Comparison of ENCODE assay signal across 13 cellular contexts in genomic region chr17:75344664-75345063, GRCh38. TPM values are rescaled to one million over a fixed set of nuclear protein-coding genes. Genes with fewer than 3 reads are reported as not detected.
DNase-seq lines count a peak whose midpoint lies in the region; ATAC-seq and TF ChIP-seq lines count a peak whose summit lies in the region.
"Had no signal": no experiment of that assay in that cellular context is flagged by ENCODE, and none has a peak within 500 bp of the region (broad histone marks: within the 10 kb centered on the region; RNA-seq: fewer than 3 reads in every experiment).

No MANE protein-coding gene starts in this region.

- H3K27ac Mint-ChIP-seq in stimulated activated naive CD8-positive, alpha-beta T cell treated with anti-CD3 and anti-CD28 coated beads, Interleukin-15, amount 100 ng/mL, for 72 hours, result no peak overlapping the region
- H3K27ac Mint-ChIP-seq in activated CD4-positive, alpha-beta T cell treated with anti-CD3 and anti-CD28 coated beads, Interleukin-2, amount 10 ng/mL, durations not matched to agents 24 days and 14 days, result peak overlapping the region; percentile 48
- H3K27ac Mint-ChIP-seq in glutamatergic neuron (ENCODE audit: unreplicated experiment), result no peak overlapping the region
- H3K27ac Mint-ChIP-seq: HFFc6 had no signal

- intact Hi-C loops in activated CD4-positive, alpha-beta T cell treated with anti-CD3 and anti-CD28 coated beads, Interleukin-2, amount 10 ng/mL, durations not matched to agents 24 days and 14 days (cut with micrococcal nuclease), result loop anchor here (2.0 kb wide), 1 partner anchor 22 kb away; no protein-coding TSS in a partner anchor

- H3K9me3 ChIP-seq in thymus (ENCODE audit: control insufficient read depth), result no peaks in the 10 kb centered on the region
- H3K9me3 ChIP-seq: BE2C had no signal

- ATAC-seq in stimulated activated naive CD8-positive, alpha-beta T cell treated with anti-CD3 and anti-CD28 coated beads, Interleukin-15, Interleukin-2, amounts not matched to agents 100 U/mL and 50 U/mL, for 24 hours, result no peak
- ATAC-seq in stimulated activated naive CD8-positive, alpha-beta T cell treated with anti-CD3 and anti-CD28 coated beads, Interleukin-15, amount 100 ng/mL, for 72 hours, result no peak

- no peak for TF ChIP-seq CTCF in glutamatergic neuron (IDR thresholded peaks at IDR 0.05; ENCODE audit: partially characterized antibody, unreplicated experiment)

- no peaks in the 10 kb centered on the region for H3K27me3 Mint-ChIP-seq in stimulated activated naive CD8-positive, alpha-beta T cell treated with anti-CD3 and anti-CD28 coated beads, Interleukin-15, amount 100 ng/mL, for 72 hours
- H3K27me3 Mint-ChIP-seq in activated CD4-positive, alpha-beta T cell treated with anti-CD3 and anti-CD28 coated beads, Interleukin-2, amount 10 ng/mL, durations not matched to agents 24 days and 14 days, result no peaks in the 10 kb centered on the region
- peaks cover 5% of the 10 kb centered on the region for H3K27me3 Mint-ChIP-seq in glutamatergic neuron (ENCODE audit: unreplicated experiment)

- peak; percentile 37 for DNase-seq in stimulated activated naive CD8-positive, alpha-beta T cell treated with anti-CD3 and anti-CD28 coated beads, Interleukin-15, Interleukin-2, amounts not matched to agents 100 U/mL and 50 U/mL, for 24 hours
- no peak for DNase-seq in stimulated activated naive CD8-positive, alpha-beta T cell treated with anti-CD3 and anti-CD28 coated beads, Interleukin-15, amount 100 ng/mL, for 72 hours
- no peak for DNase-seq in activated CD4-positive, alpha-beta T cell treated with anti-CD3 and anti-CD28 coated beads, Interleukin-2, amount 10 ng/mL, durations not matched to agents 24 days and 14 days
- DNase-seq in glutamatergic neuron, result peak; percentile 42
- DNase-seq in superior temporal gyrus (ENCODE audit: extremely low spot score), result no peak
- no peak for DNase-seq in hippocampal formation (lab: John Stamatoyannopoulos, UW)
- no peak for DNase-seq in AG20443 (ENCODE audit: low spot score)
- DNase-seq: BE2C; HFFc6; NK-92 treated with Interleukin-12 subunit alpha and Interleukin-12 subunit beta, amount 100 ng/mL, for 24 hours had no signal

- H3K36me3 Mint-ChIP-seq in activated CD4-positive, alpha-beta T cell treated with anti-CD3 and anti-CD28 coated beads, Interleukin-2, amount 10 ng/mL, durations not matched to agents 24 days and 14 days (ENCODE audit: low read depth), result peaks cover 7% of the 10 kb centered on the region
- H3K36me3 Mint-ChIP-seq in glutamatergic neuron (ENCODE audit: unreplicated experiment), result no peaks in the 10 kb centered on the region

- H3K9me3 Mint-ChIP-seq in stimulated activated naive CD8-positive, alpha-beta T cell treated with anti-CD3 and anti-CD28 coated beads, Interleukin-15, amount 100 ng/mL, for 72 hours, result peaks cover 0 to 3% of the 10 kb centered on the region in 2 donors
- H3K9me3 Mint-ChIP-seq in activated CD4-positive, alpha-beta T cell treated with anti-CD3 and anti-CD28 coated beads, Interleukin-2, amount 10 ng/mL, durations not matched to agents 24 days and 14 days, result peaks cover 2% of the 10 kb centered on the region
- H3K9me3 Mint-ChIP-seq in glutamatergic neuron (ENCODE audit: unreplicated experiment), result no peaks in the 10 kb centered on the region
- H3K9me3 Mint-ChIP-seq: HFFc6, nephron had no signal

- peaks cover 80% of the 10 kb centered on the region for H3K4me1 ChIP-seq in thymus (ENCODE audit: control insufficient read depth, insufficient read depth, low read length)

- H3K4me1 Mint-ChIP-seq in stimulated activated naive CD8-positive, alpha-beta T cell treated with anti-CD3 and anti-CD28 coated beads, Interleukin-15, amount 100 ng/mL, for 72 hours, result peaks cover 100% of the 10 kb centered on the region
- H3K4me1 Mint-ChIP-seq in activated CD4-positive, alpha-beta T cell treated with anti-CD3 and anti-CD28 coated beads, Interleukin-2, amount 10 ng/mL, durations not matched to agents 24 days and 14 days, result peaks cover 79% of the 10 kb centered on the region
- H3K4me1 Mint-ChIP-seq in glutamatergic neuron (ENCODE audit: low read depth, unreplicated experiment), result peaks cover 38% of the 10 kb centered on the region

- 2% methylated on average over 5 of the region's 5 CpGs for WGBS in thymus

- H3K27ac ChIP-seq in thymus (ENCODE audit: low read depth), result peak overlapping the region; percentile 77
- H3K27ac ChIP-seq: VCaP had no signal

- no peaks in the 10 kb centered on the region for H3K27me3 ChIP-seq in thymus (ENCODE audit: control insufficient read depth, insufficient read depth)
- H3K27me3 ChIP-seq: BE2C had no signal

- no peaks in the 10 kb centered on the region for H3K36me3 ChIP-seq in thymus (ENCODE audit: control insufficient read depth, insufficient read depth)
- H3K36me3 ChIP-seq: BE2C had no signal

- H3K4me3 Mint-ChIP-seq in stimulated activated naive CD8-positive, alpha-beta T cell treated with anti-CD3 and anti-CD28 coated beads, Interleukin-15, amount 100 ng/mL, for 72 hours, result peak overlapping the region in 1 of 2 donors; percentile 30
- peak overlapping the region; percentile 27 for H3K4me3 Mint-ChIP-seq in activated CD4-positive, alpha-beta T cell treated with anti-CD3 and anti-CD28 coated beads, Interleukin-2, amount 10 ng/mL, durations not matched to agents 24 days and 14 days
- no peak overlapping the region for H3K4me3 Mint-ChIP-seq in glutamatergic neuron (ENCODE audit: unreplicated experiment)
- H3K4me3 Mint-ChIP-seq: HFFc6 had no signal

- no peak overlapping the region for H3K4me3 ChIP-seq in thymus (ENCODE audit: low read length)

RNA-seq across cellular contexts. Expression of gene SLC25A19, which starts 55.4 kb away (rescaled TPM):
- 131 and 132 TPM in 2 replicates for total RNA-seq in activated CD4-positive, alpha-beta T cell treated with anti-CD3 and anti-CD28 coated beads, Interleukin-2, amount 10 ng/mL, durations not matched to agents 24 days and 14 days
- total RNA-seq in glutamatergic neuron (ENCODE audit: unreplicated experiment), result 9.3 TPM
- polyA plus RNA-seq in thymus, result 18.3 TPM

Comparison
In these comparisons a context has a peak if more than half of its experiments do, and no peak if none do; other contexts are left out.
1. DNase-seq: peak in stimulated activated naive CD8-positive, alpha-beta T cell treated with anti-CD3 and anti-CD28 coated beads, Interleukin-15, Interleukin-2, amounts not matched to agents 100 U/mL and 50 U/mL, for 24 hours (single experiment) and glutamatergic neuron (single experiment); none in stimulated activated naive CD8-positive, alpha-beta T cell treated with anti-CD3 and anti-CD28 coated beads, Interleukin-15, amount 100 ng/mL, for 72 hours (0 of 2), activated CD4-positive, alpha-beta T cell treated with anti-CD3 and anti-CD28 coated beads, Interleukin-2, amount 10 ng/mL, durations not matched to agents 24 days and 14 days (single experiment), superior temporal gyrus (single experiment), hippocampal formation (0 of 2) and AG20443 (single experiment).
2. RNA of gene SLC25A19, which starts 55.4 kb away (total RNA-seq): 131 to 132 TPM in activated CD4-positive, alpha-beta T cell treated with anti-CD3 and anti-CD28 coated beads, Interleukin-2, amount 10 ng/mL, durations not matched to agents 24 days and 14 days; 9.3 TPM in glutamatergic neuron (single experiment); every median in the first group is over 10 times any median in the second.